7 cellular contexts compared by ENCODE assay signal in genomic region chr19:38557205-38557799, GRCh38.
DNase-seq lines count a peak whose midpoint lies in the region; ATAC-seq, FAIRE-seq and TF ChIP-seq lines count a peak whose summit lies in the region.

No MANE protein-coding gene starts in this region.

- no peaks in the 10 kb centered on the region for H3K4me1 ChIP-seq in gastrocnemius medialis

- H3K27me3 ChIP-seq in gastrocnemius medialis: no peaks in the 10 kb centered on the region

- ATAC-seq in GM18517 (IDR thresholded peaks at IDR 0.05; ENCODE audit: unreplicated experiment): peak; percentile 44
- no peak for ATAC-seq in gastrocnemius medialis

- H3K36me3 ChIP-seq in gastrocnemius medialis: peaks cover 0 to 82% of the 10 kb centered on the region in 2 donors

- H3K4me3 ChIP-seq in gastrocnemius medialis: no peak overlapping the region

- TF ChIP-seq CTCF in gastrocnemius medialis (IDR thresholded peaks at IDR 0.05 in 4 of 5, conservative IDR thresholded peaks at IDR 0.05 in 1 of 5): no peak

- in situ Hi-C loops in gastrocnemius medialis (cut with MboI; ENCODE audit: low sequenced_read_pairs in 4 of 4): no loop called here

- FAIRE-seq in RCC 7860 (lab: Jason Lieb, UNC): no peak

- peak; percentile 90 for DNase-seq in H4 (ENCODE audit: low spot score)
- peak; percentile 13 for DNase-seq in RCC 7860 (ENCODE audit: low spot score)
- DNase-seq in myocyte (ENCODE audit: low read depth): peak; percentile 31
- no peak for DNase-seq in gastrocnemius medialis
- DNase-seq in effector CD8-positive, alpha-beta T cell (lab: John Stamatoyannopoulos, UW): no peak
- DNase-seq in NCI-H748 treated with DMSO at 0.1 percent for 48 hours (lab: John Stamatoyannopoulos, UW): no peak

- peak overlapping the region in 2 of 4 donors; percentile 23 to 40 for H3K27ac ChIP-seq in gastrocnemius medialis

- intact Hi-C loops in gastrocnemius medialis (cut with DNase I; ENCODE audit: low total_unique reads): no loop called here

- no peaks in the 10 kb centered on the region for H3K9me3 ChIP-seq in gastrocnemius medialis

- TF ChIP-seq POLR2A in gastrocnemius medialis (IDR thresholded peaks at IDR 0.05): no peak

Comparison
In these comparisons a context has a peak if more than half of its experiments do, and no peak if none do; other contexts are left out.
1. DNase-seq: peak in H4 (single experiment), RCC 7860 (single experiment) and myocyte (single experiment); none in gastrocnemius medialis (0 of 2), effector CD8-positive, alpha-beta T cell (single experiment) and NCI-H748 treated with DMSO at 0.1 percent for 48 hours (single experiment).